ENCODE assay signal across 21 cellular contexts in the genomic region with DNA sequence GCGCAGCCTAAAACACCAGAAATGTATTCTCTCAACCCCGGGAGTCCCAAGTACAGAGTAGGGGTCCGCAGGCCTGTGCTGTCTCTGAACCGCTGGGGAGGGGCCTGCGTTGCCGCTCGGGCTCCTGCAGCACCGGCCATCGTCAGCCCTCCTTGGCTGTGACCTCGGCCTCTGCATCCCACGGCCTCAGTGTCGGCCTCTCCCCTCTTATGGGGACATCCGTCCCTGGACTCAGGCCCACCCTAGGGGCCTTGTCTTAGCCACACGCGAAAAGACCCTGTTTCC. TPM values are rescaled to one million over a fixed set of nuclear protein-coding genes. Genes with fewer than 3 reads are reported as not detected.
DNase-seq lines count a peak whose midpoint lies in the region; ATAC-seq and TF ChIP-seq lines count a peak whose summit lies in the region.
"Had no signal": no experiment of that assay in that cellular context is flagged by ENCODE, and none has a peak within 500 bp of the region (broad histone marks: within the 10 kb centered on the region; RNA-seq: fewer than 3 reads in every experiment).

No MANE protein-coding gene starts in this region.

- H3K9me3 Mint-ChIP-seq in activated CD8-positive, alpha-beta memory T cell treated with anti-CD3 and anti-CD28 coated beads, Interleukin-2, amount 10 ng/mL, durations not matched to agents 7 days and 5 days (ENCODE audit: low read depth): no peaks in the 10 kb centered on the region
- H3K9me3 Mint-ChIP-seq: CD4-positive, alpha-beta T cell; CD8-positive, alpha-beta memory T cell; H9 had no signal

- H3K27me3 Mint-ChIP-seq in activated CD8-positive, alpha-beta memory T cell treated with anti-CD3 and anti-CD28 coated beads, Interleukin-2, amount 10 ng/mL, durations not matched to agents 7 days and 5 days: peaks cover 2% of the 10 kb centered on the region

- no peak overlapping the region for H4K8ac ChIP-seq in neuronal stem cell (ENCODE audit: low read depth, low read length)

- peak; percentile 23 for DNase-seq in activated CD8-positive, alpha-beta memory T cell treated with anti-CD3 and anti-CD28 coated beads, Interleukin-2, amount 10 ng/mL, durations not matched to agents 7 days and 5 days
- DNase-seq in activated CD8-positive, alpha-beta memory T cell treated with anti-CD3 and anti-CD28 coated beads, Interleukin-2, amount 50 U/mL, for 4 hours: no peak
- no peak for DNase-seq in neuronal stem cell (ENCODE audit: low spot score)
- no peak for DNase-seq in DMS153 treated with DMSO at 0.1 percent for 48 hours (lab: John Stamatoyannopoulos, UW; ENCODE audit: unreplicated experiment)
- no peak for DNase-seq in NCI-H146 treated with DMSO at 0.1 percent for 48 hours (lab: John Stamatoyannopoulos, UW; ENCODE audit: unreplicated experiment)
- DNase-seq: AML-193; BE2C; CD8-positive, alpha-beta memory T cell; DMS 273 treated with DMSO at 0.1 percent for 48 hours; DND-41; GM23248; H9 had no signal

- peak overlapping the region; percentile 55 for H3K23ac ChIP-seq in neuronal stem cell (ENCODE audit: low read depth, low read length, poor library complexity)

- no peak overlapping the region for H3K9ac ChIP-seq in neuronal stem cell (ENCODE audit: low read depth, low read length, poor library complexity)
- H3K9ac ChIP-seq: BLaER1 treated with 17β-estradiol and CSF1 and Interleukin-3, amounts not matched to agents 10 nM and 100 nM; GM23248 had no signal

- H3K4me3 Mint-ChIP-seq in activated CD8-positive, alpha-beta memory T cell treated with anti-CD3 and anti-CD28 coated beads, Interleukin-2, amount 10 ng/mL, durations not matched to agents 7 days and 5 days: no peak overlapping the region
- H3K4me3 Mint-ChIP-seq: CD14-positive monocyte; CD4-positive, alpha-beta T cell; CD8-positive, alpha-beta memory T cell; H9 had no signal

- H2AFZ ChIP-seq in neuronal stem cell (ENCODE audit: low read length): peak overlapping the region; percentile 35
- H2AFZ ChIP-seq: GM23248 had no signal

- peaks cover 0 to 3% (median 0%) of the 10 kb centered on the region in 3 experiments for H3K27me3 ChIP-seq in neuronal stem cell (ENCODE audit: control insufficient read depth in 3 of 3, insufficient read depth in 3 of 3, low read depth in 1 of 3, low read length in 3 of 3)
- H3K27me3 ChIP-seq: BE2C had no signal

- no peaks in the 10 kb centered on the region for H3K79me1 ChIP-seq in neuronal stem cell (ENCODE audit: low read depth, low read length)

- H3K4ac ChIP-seq in neuronal stem cell (ENCODE audit: low read length): no peak overlapping the region

- no peak overlapping the region for H3K4me2 ChIP-seq in neuronal stem cell (ENCODE audit: insufficient read depth, low read length, poor library complexity, severe bottlenecking)
- H3K4me2 ChIP-seq: BLaER1 treated with 17β-estradiol and CSF1 and Interleukin-3, amounts not matched to agents 10 nM and 100 nM had no signal

- CTCF ChIA-PET in activated CD8-positive, alpha-beta memory T cell treated with anti-CD3 and anti-CD28 coated beads, Interleukin-2, amount 10 ng/mL, durations not matched to agents 7 days and 5 days (lab: Charles Lee): no interaction called here

- no peak overlapping the region for H3K27ac Mint-ChIP-seq in activated CD8-positive, alpha-beta memory T cell treated with anti-CD3 and anti-CD28 coated beads, Interleukin-2, amount 10 ng/mL, durations not matched to agents 7 days and 5 days
- H3K27ac Mint-ChIP-seq: CD4-positive, alpha-beta T cell; CD8-positive, alpha-beta memory T cell; H9 had no signal

- no peak overlapping the region for H2BK15ac ChIP-seq in neuronal stem cell (ENCODE audit: low read length)

- H3K4me1 ChIP-seq in neuronal stem cell (ENCODE audit: control insufficient read depth in 2 of 2, insufficient read depth in 1 of 2, low read depth in 1 of 2, low read length in 2 of 2): no peaks in the 10 kb centered on the region
- H3K4me1 ChIP-seq: BE2C had no signal

- no peaks in the 10 kb centered on the region for H3K4me1 Mint-ChIP-seq in activated CD8-positive, alpha-beta memory T cell treated with anti-CD3 and anti-CD28 coated beads, Interleukin-2, amount 10 ng/mL, durations not matched to agents 7 days and 5 days
- H3K4me1 Mint-ChIP-seq: CD14-positive monocyte, H9 had no signal

- H3K4me3 ChIP-seq in neuronal stem cell (ENCODE audit: low read length in 2 of 2): no peak overlapping the region
- H3K4me3 ChIP-seq: BLaER1 treated with 17β-estradiol and CSF1 and Interleukin-3, amounts not matched to agents 10 nM and 100 nM; GM12878; GM23248 had no signal

- WGBS in neuronal stem cell (ENCODE audit: extremely low coverage in 2 of 2, insufficient read length in 2 of 2, insufficient replicate concordance in 1 of 2), 2 donors: no CpG with 5 or more reads among the region's 15 CpGs

- no peaks in the 10 kb centered on the region for H3K36me3 Mint-ChIP-seq in activated CD8-positive, alpha-beta memory T cell treated with anti-CD3 and anti-CD28 coated beads, Interleukin-2, amount 10 ng/mL, durations not matched to agents 7 days and 5 days
- H3K36me3 Mint-ChIP-seq: CD14-positive monocyte; CD8-positive, alpha-beta memory T cell had no signal

- H3K27ac ChIP-seq in VCaP: peak overlapping the region; percentile 34; the same call in 1 of the 2 replicates
- H3K27ac ChIP-seq in neuronal stem cell (replicated peaks; ENCODE audit: low read length): no peak overlapping the region
- H3K27ac ChIP-seq: 22Rv1; BLaER1 treated with 17β-estradiol and CSF1 and Interleukin-3, amounts not matched to agents 10 nM and 100 nM; GM23248 had no signal

- H3K18ac ChIP-seq in neuronal stem cell (ENCODE audit: low read length): peak overlapping the region; percentile 57

- H2BK12ac ChIP-seq in neuronal stem cell (ENCODE audit: low read length): no peak overlapping the region

- no peak overlapping the region for H4K91ac ChIP-seq in neuronal stem cell (ENCODE audit: low read depth, low read length, poor library complexity)

- no peak for TF ChIP-seq CTCF in VCaP (conservative IDR thresholded peaks at IDR 0.05)

- H3K9me3 ChIP-seq in neuronal stem cell (replicated peaks in 1 of 2; ENCODE audit: control insufficient read depth in 2 of 2, insufficient read depth in 1 of 2, low read depth in 1 of 2, low read length in 2 of 2): peaks cover 0 to 2% of the 10 kb centered on the region in 2 donors
- H3K9me3 ChIP-seq: BE2C had no signal

- H2BK120ac ChIP-seq in neuronal stem cell (ENCODE audit: low read depth, low read length): no peak overlapping the region

- no peaks in the 10 kb centered on the region for H3K36me3 ChIP-seq in neuronal stem cell (replicated peaks in 1 of 2; ENCODE audit: control insufficient read depth in 2 of 2, insufficient read depth in 2 of 2, low read length in 2 of 2)
- H3K36me3 ChIP-seq: BE2C; BLaER1 treated with 17β-estradiol and CSF1 and Interleukin-3, amounts not matched to agents 10 nM and 100 nM had no signal

- no peak overlapping the region for H3K14ac ChIP-seq in neuronal stem cell (ENCODE audit: low read length)

- no peak for ATAC-seq in activated CD8-positive, alpha-beta memory T cell treated with anti-CD3 and anti-CD28 coated beads, Interleukin-2, amount 10 ng/mL, durations not matched to agents 7 days and 5 days
- ATAC-seq in HG02588 (IDR thresholded peaks at IDR 0.05; ENCODE audit: unreplicated experiment) (no peak), HG02642 (IDR thresholded peaks at IDR 0.05; ENCODE audit: poor library complexity, unreplicated experiment) (no peak)
- ATAC-seq: GM12878, HCT116 had no signal

- no peak overlapping the region for H2BK5ac ChIP-seq in neuronal stem cell (ENCODE audit: low read length)

- peak overlapping the region; percentile 88 for H2AK5ac ChIP-seq in neuronal stem cell (ENCODE audit: low read depth, low read length)

RNA-seq across cellular contexts. Expression of a gene that starts 50.5 kb away (rescaled TPM):
- total RNA-seq in activated CD8-positive, alpha-beta memory T cell treated with anti-CD3 and anti-CD28 coated beads, Interleukin-2, amount 10 ng/mL, durations not matched to agents 7 days and 5 days: not detected
- polyA plus RNA-seq in neuronal stem cell (2013, experiment 1 of 2): 0.29 TPM
- polyA plus RNA-seq in neuronal stem cell (2013, experiment 2 of 2): 0.29 TPM
- total RNA-seq: CD4-positive, alpha-beta T cell; CD8-positive, alpha-beta memory T cell; GM23248 had no signal
- polyA plus RNA-seq: CD14-positive monocyte; CD8-positive, alpha-beta memory T cell; GM23248 had no signal
